ENCODE assay signal across 15 cellular contexts in genomic region chr3:38140326-38141172, GRCh38. TPM values are rescaled to one million over a fixed set of nuclear protein-coding genes. Genes with fewer than 3 reads are reported as not detected.
A peak's percentile ranks its signal among the peaks of the same experiment; 100 is the strongest.
DNase-seq lines count a peak whose midpoint lies in the region; ATAC-seq and TF ChIP-seq lines count a peak whose summit lies in the region.
"Had no signal": no experiment of that assay in that cellular context is flagged by ENCODE, and none has a peak within 500 bp of the region (broad histone marks: within the 10 kb centered on the region; RNA-seq: fewer than 3 reads in every experiment).

No MANE protein-coding gene starts in this region.

- H4K12ac ChIP-seq in trophoblast cell (ENCODE audit: low read depth, low read length), result no peak overlapping the region

- H3K36me3 Mint-ChIP-seq in activated naive CD8-positive, alpha-beta T cell treated with anti-CD3 and anti-CD28 coated beads, Interleukin-2, amount 10 ng/mL, durations not matched to agents 7 days and 5 days, result peaks cover 19% of the 10 kb centered on the region

- intact Hi-C loops in left cardiac atrium (cut with DNase I), result no loop called here

- no peak overlapping the region for H4K91ac ChIP-seq in trophoblast cell (ENCODE audit: low read depth, low read length)

- H3K27me3 ChIP-seq in ACC112 (ENCODE audit: insufficient read depth, low read length) (no peaks in the 10 kb centered on the region), GM06990 (replicated peaks; ENCODE audit: control insufficient read depth, insufficient read depth, low read length) (no peaks in the 10 kb centered on the region), trophoblast cell (ENCODE audit: insufficient read depth, low read length) (no peaks in the 10 kb centered on the region)
- H3K27me3 ChIP-seq: heart left ventricle, right atrium auricular region had no signal

- no peaks in the 10 kb centered on the region for H3K9me3 ChIP-seq in trophoblast cell (ENCODE audit: insufficient read depth, low read depth, low read length)
- H3K9me3 ChIP-seq: heart left ventricle, right atrium auricular region had no signal

- no peak for DNase-seq in GM06990 (ENCODE audit: extremely low read depth, insufficient read length)
- DNase-seq in activated naive CD8-positive, alpha-beta T cell treated with anti-CD3 and anti-CD28 coated beads, Interleukin-2, amount 10 ng/mL, durations not matched to agents 7 days and 5 days, result no peak
- peak; percentile 69 for DNase-seq in mesenteric fat pad (ENCODE audit: low spot score)
- no peak for DNase-seq in trophoblast cell
- no peak for DNase-seq in left cardiac atrium
- no peak for DNase-seq in SIG-M5 treated with dmso at 0.1 percent for 504 hours (lab: John Stamatoyannopoulos, UW; ENCODE audit: unreplicated experiment)
- DNase-seq: aorta, HFFc6, SIG-M5 had no signal

- no peak overlapping the region for H2AK5ac ChIP-seq in trophoblast cell (ENCODE audit: low read length)

- no peak overlapping the region for H3K9ac ChIP-seq in trophoblast cell (ENCODE audit: low read length)

- no peak overlapping the region for H3K14ac ChIP-seq in trophoblast cell (ENCODE audit: low read length)

- H2BK5ac ChIP-seq in trophoblast cell (ENCODE audit: low read depth, low read length, poor library complexity), result no peak overlapping the region

- H3K36me3 ChIP-seq in ACC112 (ENCODE audit: insufficient read depth, low read length) (no peaks in the 10 kb centered on the region), GM06990 (ENCODE audit: control insufficient read depth, insufficient read depth, low read length) (peaks cover 14% of the 10 kb centered on the region), trophoblast cell (ENCODE audit: control insufficient read depth in 1 of 2, insufficient read depth in 2 of 2, low read length in 2 of 2) (peaks cover 14 to 18% of the 10 kb centered on the region in 2 experiments)

- H3K18ac ChIP-seq in trophoblast cell (ENCODE audit: low read length), result no peak overlapping the region

- H3K4ac ChIP-seq in trophoblast cell (ENCODE audit: low read depth, low read length), result no peak overlapping the region

- peak overlapping the region; percentile 86 for H3K4me3 Mint-ChIP-seq in activated naive CD8-positive, alpha-beta T cell treated with anti-CD3 and anti-CD28 coated beads, Interleukin-2, amount 10 ng/mL, durations not matched to agents 7 days and 5 days

- ATAC-seq in activated naive CD8-positive, alpha-beta T cell treated with anti-CD3 and anti-CD28 coated beads, Interleukin-2, amount 10 ng/mL, durations not matched to agents 7 days and 5 days (ENCODE audit: low read depth), result no peak
- no peak for ATAC-seq in left cardiac atrium
- ATAC-seq in HG03108 (IDR thresholded peaks at IDR 0.05; ENCODE audit: unreplicated experiment), result no peak
- ATAC-seq: activated CD4-positive, CD25-positive, alpha-beta regulatory T cell treated with anti-CD3 and anti-CD28 coated beads, Interleukin-2, amount 50 U/mL, for 24 hours; heart left ventricle had no signal

- WGBS in trophoblast cell (ENCODE audit: extremely low coverage, insufficient coverage, insufficient read length), result no CpG with 5 or more reads among the region's 13 CpGs

- H3K4me1 Mint-ChIP-seq in activated naive CD8-positive, alpha-beta T cell treated with anti-CD3 and anti-CD28 coated beads, Interleukin-2, amount 10 ng/mL, durations not matched to agents 7 days and 5 days, result peaks cover 30% of the 10 kb centered on the region

- H3K9me3 Mint-ChIP-seq in activated naive CD8-positive, alpha-beta T cell treated with anti-CD3 and anti-CD28 coated beads, Interleukin-2, amount 10 ng/mL, durations not matched to agents 7 days and 5 days, result no peaks in the 10 kb centered on the region

- H2BK12ac ChIP-seq in trophoblast cell (ENCODE audit: low read length), result no peak overlapping the region

- peaks cover 20% of the 10 kb centered on the region for H3K79me1 ChIP-seq in trophoblast cell (ENCODE audit: low read length)

- no peak overlapping the region for H2AFZ ChIP-seq in ACC112 (ENCODE audit: low read length, unreplicated experiment)
- no peak overlapping the region for H2AFZ ChIP-seq in trophoblast cell (ENCODE audit: insufficient read depth, low read length, poor library complexity)

- no peak overlapping the region for H3K4me2 ChIP-seq in trophoblast cell (ENCODE audit: low read length)

- TF ChIP-seq CTCF in GM06990 (IDR thresholded peaks at IDR 0.05; ENCODE audit: insufficient read depth, low read length, poor library complexity, severe bottlenecking), result no peak

- peaks cover 35% of the 10 kb centered on the region for H3K79me2 ChIP-seq in ACC112 (ENCODE audit: control insufficient read depth, insufficient read depth, low read length, unreplicated experiment)
- peaks cover 14% of the 10 kb centered on the region for H3K79me2 ChIP-seq in trophoblast cell (ENCODE audit: control insufficient read depth, insufficient read depth, low read length, poor library complexity)

- peak overlapping the region; percentile 8 for H3K27ac Mint-ChIP-seq in activated naive CD8-positive, alpha-beta T cell treated with anti-CD3 and anti-CD28 coated beads, Interleukin-2, amount 10 ng/mL, durations not matched to agents 7 days and 5 days
- H3K27ac Mint-ChIP-seq: HFFc6, mesothelial cell of epicardium had no signal

- H3K27ac ChIP-seq in ACC112 (ENCODE audit: low read depth, low read length), result no peak overlapping the region
- no peak overlapping the region for H3K27ac ChIP-seq in trophoblast cell (ENCODE audit: low read depth, low read length)

- peak overlapping the region; percentile 99 for H3K4me3 ChIP-seq in ACC112 (ENCODE audit: low read depth, low read length)
- H3K4me3 ChIP-seq in GM06990 (replicated peaks; ENCODE audit: low read depth, low read length), result peak overlapping the region; percentile 95
- H3K4me3 ChIP-seq in trophoblast cell (ENCODE audit: low read depth, low read length), result no peak overlapping the region

- H3K4me1 ChIP-seq in ACC112 (ENCODE audit: control insufficient read depth, insufficient read depth, low read length, unreplicated experiment), result peaks cover 20% of the 10 kb centered on the region
- peaks cover 21 to 29% of the 10 kb centered on the region in 2 experiments for H3K4me1 ChIP-seq in trophoblast cell (ENCODE audit: control insufficient read depth in 1 of 2, insufficient read depth in 2 of 2, low read length in 2 of 2)

- POLR2A ChIA-PET in activated naive CD8-positive, alpha-beta T cell treated with anti-CD3 and anti-CD28 coated beads, Interleukin-2, amount 10 ng/mL, durations not matched to agents 7 days and 5 days (lab: Charles Lee), result interaction anchor here (1.8 to 5.0 kb wide), 2 partner anchors 8 to 24 kb away, joined by 6 to 171 read pairs; partner anchors contain the start of gene OXSR1

- no peak overlapping the region for H3K23ac ChIP-seq in trophoblast cell (ENCODE audit: low read length)

- no peak overlapping the region for H4K8ac ChIP-seq in trophoblast cell (ENCODE audit: low read depth, low read length)

- H3K27me3 Mint-ChIP-seq in activated naive CD8-positive, alpha-beta T cell treated with anti-CD3 and anti-CD28 coated beads, Interleukin-2, amount 10 ng/mL, durations not matched to agents 7 days and 5 days, result no peaks in the 10 kb centered on the region

- no peak overlapping the region for H2BK120ac ChIP-seq in trophoblast cell (ENCODE audit: insufficient read depth, low read length, poor library complexity)

RNA-seq across cellular contexts. Expression of gene MYD88, which starts 2.1 kb away (rescaled TPM):
- total RNA-seq in activated naive CD8-positive, alpha-beta T cell treated with anti-CD3 and anti-CD28 coated beads, Interleukin-2, amount 10 ng/mL, durations not matched to agents 7 days and 5 days, result 10 to 100 TPM; 68.5 to 70.6 TPM
- total RNA-seq in mesenteric fat pad, result 40.0 TPM
- 25.1 TPM in 2 replicates for polyA plus RNA-seq in trophoblast cell (2013)
- 10 to 100 TPM; 10.8 to 19.0 TPM for total RNA-seq in left cardiac atrium

RNA-seq across cellular contexts. Expression of gene ACAA1, which starts 3.6 kb away (rescaled TPM):
- total RNA-seq in activated naive CD8-positive, alpha-beta T cell treated with anti-CD3 and anti-CD28 coated beads, Interleukin-2, amount 10 ng/mL, durations not matched to agents 7 days and 5 days, result 10 to 100 TPM; 89.0 to 93.5 TPM
- total RNA-seq in mesenteric fat pad (67.6 TPM), left cardiac atrium (10 to 100 TPM; 73.8 to 80.8 TPM)
- 30.0 and 31.2 TPM in 2 replicates for polyA plus RNA-seq in trophoblast cell (2013)

RNA-seq across cellular contexts. Expression of gene OXSR1, which starts 24.8 kb away (rescaled TPM):
- 10 to 100 TPM; 54.0 to 55.0 TPM for total RNA-seq in activated naive CD8-positive, alpha-beta T cell treated with anti-CD3 and anti-CD28 coated beads, Interleukin-2, amount 10 ng/mL, durations not matched to agents 7 days and 5 days
- 51.8 TPM for total RNA-seq in mesenteric fat pad
- polyA plus RNA-seq in trophoblast cell (2013), result 26.2 and 26.5 TPM in 2 replicates
- 10 to 100 TPM; 21.4 to 35.2 TPM for total RNA-seq in left cardiac atrium
